Comparison of ENCODE assay signal across 19 cellular contexts in genomic region chr17:39357978-39358377, GRCh38.
"Had no signal": no experiment of that assay in that cellular context is flagged by ENCODE, and none has a peak within 500 bp of the region (broad histone marks: within the 10 kb centered on the region; RNA-seq: fewer than 3 reads in every experiment).

No MANE protein-coding gene starts in this region.

- H3K4me1 Mint-ChIP-seq: endodermal cell had no signal

- H3K4me1 ChIP-seq: thyroid gland had no signal

- H3K27ac Mint-ChIP-seq: activated naive CD4-positive, alpha-beta T cell treated with anti-CD3 and anti-CD28 coated beads for 36 hours had no signal

- H3K27ac ChIP-seq: body of pancreas, epithelial cell of prostate, pancreas, sigmoid colon, thyroid gland had no signal

- H3K9me3 Mint-ChIP-seq: activated naive CD4-positive, alpha-beta T cell treated with anti-CD3 and anti-CD28 coated beads for 36 hours; activated T-cell treated with anti-CD3 and anti-CD28 coated beads, Interleukin-2, amount 50 U/mL, for 4 hours; endodermal cell; naive thymus-derived CD4-positive, alpha-beta T cell had no signal

- H3K27me3 ChIP-seq: body of pancreas, pancreas, sigmoid colon, spleen, thyroid gland had no signal

- H3K4me3 Mint-ChIP-seq: activated naive CD4-positive, alpha-beta T cell treated with anti-CD3 and anti-CD28 coated beads for 36 hours; activated T-cell treated with anti-CD3 and anti-CD28 coated beads, Interleukin-2, amount 50 U/mL, for 4 hours; endodermal cell; naive thymus-derived CD4-positive, alpha-beta T cell had no signal

- H3K27me3 Mint-ChIP-seq: naive thymus-derived CD4-positive, alpha-beta T cell had no signal

- FAIRE-seq: pancreas, urothelium cell line had no signal

- H3K9me3 ChIP-seq: body of pancreas, pancreas, sigmoid colon, spleen, thyroid gland had no signal

- H3K4me3 ChIP-seq: body of pancreas, pancreas, sigmoid colon, spleen, thyroid gland had no signal

- DNase-seq: activated CD4-positive, alpha-beta T cell treated with anti-CD3 and anti-CD28 coated beads, Interleukin-2, amount 50 U/mL, for 1 hour; activated CD8-positive, alpha-beta memory T cell treated with anti-CD3 and anti-CD28 coated beads, Interleukin-2, amount 50 U/mL, for 4 hours; activated naive CD4-positive, alpha-beta T cell treated with anti-CD3 and anti-CD28 coated beads for 36 hours; activated T-cell treated with anti-CD3 and anti-CD28 coated beads, Interleukin-2, amount 50 U/mL, for 4 hours; body of pancreas; endodermal cell; foreskin fibroblast; hypothalamus; islet precursor cell; mammary epithelial cell; naive thymus-derived CD4-positive, alpha-beta T cell; pancreas; sigmoid colon; spleen; stimulated activated naive CD4-positive, alpha-beta T cell; thyroid gland had no signal

- H3K36me3 ChIP-seq: pancreas, sigmoid colon, thyroid gland had no signal

- ATAC-seq: activated CD4-positive, CD25-positive, alpha-beta regulatory T cell treated with anti-CD3 and anti-CD28 coated beads, Interleukin-2, amount 50 U/mL, for 24 hours; activated T-cell treated with anti-CD3 and anti-CD28 coated beads, Interleukin-2, amount 50 U/mL, for 4 hours; body of pancreas; naive thymus-derived CD4-positive, alpha-beta T cell; pancreas had no signal
